ENCODE assay signal across 28 cellular contexts in genomic region chr2:141947715-141948114, GRCh38.
"Had no signal": no experiment of that assay in that cellular context is flagged by ENCODE, and none has a peak within 500 bp of the region (broad histone marks: within the 10 kb centered on the region; RNA-seq: fewer than 3 reads in every experiment).

No MANE protein-coding gene starts in this region.

- H3K36me3 ChIP-seq: ovary, right lobe of liver, sigmoid colon, suprapubic skin, tibial artery, transverse colon, upper lobe of right lung, uterus had no signal

- H2AFZ ChIP-seq: parathyroid adenoma had no signal

- H3K4me3 ChIP-seq: ovary, psoas muscle, right lobe of liver, sigmoid colon, suprapubic skin, testis, tibial artery, transverse colon, upper lobe of right lung, uterus had no signal

- H3K9ac ChIP-seq: parathyroid adenoma had no signal

- H3K79me2 ChIP-seq: parathyroid adenoma had no signal

- H3K9me3 ChIP-seq: ovary, psoas muscle, right lobe of liver, sigmoid colon, suprapubic skin, testis, tibial artery, transverse colon, upper lobe of right lung, uterus had no signal

- H3K27me3 ChIP-seq: ovary, right lobe of liver, sigmoid colon, suprapubic skin, testis, tibial artery, transverse colon, upper lobe of right lung, uterus had no signal

- ATAC-seq: naive thymus-derived CD8-positive, alpha-beta T cell; natural killer cell treated with Interleukin-12 subunit alpha and Interleukin-12 subunit beta and Interleukin-15 and Interleukin-18, amount 100 ng/mL, for 72 hours; psoas muscle; right cardiac atrium; right lobe of liver; stimulated activated memory B cell treated with anti-CD40 and anti-IgM and Interleukin-4, amounts not matched to agents 10 μg/mL and 1 μg/mL and 100 μg/mL, for 72 hours; stimulated activated naive CD8-positive, alpha-beta T cell treated with anti-CD3 and anti-CD28 coated beads, Interleukin-15, amount 100 ng/mL, for 72 hours; stimulated activated naive CD8-positive, alpha-beta T cell treated with anti-CD3 and anti-CD28 coated beads, Interleukin-15, Interleukin-2, amounts not matched to agents 100 U/mL and 50 U/mL, for 24 hours; upper lobe of right lung had no signal

- H3K4me1 ChIP-seq: parathyroid adenoma, psoas muscle, right lobe of liver, sigmoid colon, suprapubic skin, testis, tibial artery, transverse colon, upper lobe of right lung, uterus had no signal

- H3K27ac ChIP-seq: ovary, parathyroid adenoma, psoas muscle, right lobe of liver, sigmoid colon, suprapubic skin, testis, tibial artery, transverse colon, upper lobe of right lung, uterus had no signal

- DNase-seq: naive thymus-derived CD8-positive, alpha-beta T cell; nephron progenitor cell; occipital lobe; ovary; posterior cingulate gyrus; psoas muscle; right cardiac atrium; right lobe of liver; sigmoid colon; small intestine; stimulated activated CD4-positive, alpha-beta T cell treated with anti-CD3 and anti-CD28 coated beads, Interleukin-15, amount 100 ng/mL, for 24 hours; stimulated activated CD4-positive, alpha-beta T cell treated with anti-CD3 and anti-CD28 coated beads, Interleukin-2, amount 100 ng/mL, for 24 hours; stimulated activated CD4-positive, alpha-beta T cell treated with anti-CD3 and anti-CD28 coated beads, Interleukin-2, amount 100 ng/mL, for 48 hours; stimulated activated CD4-positive, alpha-beta T cell treated with anti-CD3 and anti-CD28 coated beads, Interleukin-4, amount 100 ng/mL, for 24 hours; stimulated activated CD8-positive, alpha-beta memory T cell treated with anti-CD3 and anti-CD28 coated beads, Interleukin-4, amount 100 ng/mL, for 48 hours; stimulated activated naive CD4-positive, alpha-beta T cell; stimulated activated naive CD8-positive, alpha-beta T cell treated with anti-CD3 and anti-CD28 coated beads, Interleukin-15, amount 100 ng/mL, for 72 hours; stimulated activated naive CD8-positive, alpha-beta T cell treated with anti-CD3 and anti-CD28 coated beads, Interleukin-15, Interleukin-2, amounts not matched to agents 100 U/mL and 50 U/mL, for 24 hours; substantia nigra; testis; tibial artery; transverse colon; upper lobe of right lung; uterus had no signal
